Comparison of ENCODE assay signal across 13 cellular contexts in the genomic region with DNA sequence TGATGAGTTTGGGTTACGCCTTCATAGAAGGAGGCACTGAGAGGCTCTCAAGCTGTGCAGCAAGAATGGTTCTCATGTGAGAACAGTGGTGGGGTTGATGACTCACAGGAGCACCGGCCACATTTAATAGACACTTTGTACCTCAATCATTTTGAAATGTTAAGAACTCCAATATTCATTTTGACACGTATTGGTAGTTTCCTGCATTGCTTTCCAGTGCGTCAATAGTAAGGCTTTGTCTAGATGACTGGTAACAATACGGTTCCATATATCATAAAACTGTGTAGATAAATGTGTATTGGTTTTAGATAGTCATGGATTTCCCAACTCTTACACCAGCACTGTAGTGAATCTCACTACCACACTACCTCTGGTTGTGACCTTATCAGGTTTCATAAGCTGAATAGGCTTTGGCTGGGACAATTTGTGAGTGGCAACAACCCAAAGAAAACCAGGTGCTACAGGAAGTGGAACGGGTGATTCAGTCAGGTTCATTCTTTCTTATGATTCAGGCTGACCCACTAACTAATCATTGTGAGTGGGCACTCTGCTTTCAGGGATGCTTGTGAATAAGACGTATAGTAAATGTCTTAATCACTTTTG.
A peak's percentile ranks its signal among the peaks of the same experiment; 100 is the strongest.
DNase-seq lines count a peak whose midpoint lies in the region; ATAC-seq and TF ChIP-seq lines count a peak whose summit lies in the region.
"Had no signal": no experiment of that assay in that cellular context is flagged by ENCODE, and none has a peak within 500 bp of the region (broad histone marks: within the 10 kb centered on the region; RNA-seq: fewer than 3 reads in every experiment).

No MANE protein-coding gene starts in this region.

- H3K4me1 Mint-ChIP-seq in activated naive CD8-positive, alpha-beta T cell treated with anti-CD3 and anti-CD28 coated beads for 36 hours: no peaks in the 10 kb centered on the region
- no peaks in the 10 kb centered on the region for H3K4me1 Mint-ChIP-seq in naive thymus-derived CD4-positive, alpha-beta T cell
- no peaks in the 10 kb centered on the region for H3K4me1 Mint-ChIP-seq in CD4-positive, alpha-beta memory T cell
- H3K4me1 Mint-ChIP-seq: activated naive CD8-positive, alpha-beta T cell treated with anti-CD3 and anti-CD28 coated beads, Interleukin-2, amount 10 ng/mL, durations not matched to agents 7 days and 5 days; immature natural killer cell had no signal

- POLR2A ChIA-PET in naive thymus-derived CD4-positive, alpha-beta T cell (lab: Charles Lee): no interaction called here
- POLR2A ChIA-PET in CD4-positive, alpha-beta memory T cell (lab: Charles Lee; ENCODE audit: partially characterized antibody): no interaction called here

- H3K4me3 ChIP-seq in naive thymus-derived CD4-positive, alpha-beta T cell (ENCODE audit: low read length): no peak overlapping the region
- no peak overlapping the region for H3K4me3 ChIP-seq in tibial artery
- H3K4me3 ChIP-seq in CD4-positive, alpha-beta memory T cell (ENCODE audit: low read length in 2 of 2): no peak overlapping the region

- intact Hi-C loops in naive thymus-derived CD4-positive, alpha-beta T cell (cut with micrococcal nuclease): no loop called here
- intact Hi-C loops in tibial artery (cut with DNase I; ENCODE audit: low total_unique reads): no loop called here
- intact Hi-C loops in CD4-positive, alpha-beta memory T cell (cut with micrococcal nuclease): no loop called here

- H3K9me3 Mint-ChIP-seq in activated naive CD8-positive, alpha-beta T cell treated with anti-CD3 and anti-CD28 coated beads for 36 hours: no peaks in the 10 kb centered on the region
- peaks cover 0 to 2% (median 0%) of the 10 kb centered on the region in 11 donors for H3K9me3 Mint-ChIP-seq in naive thymus-derived CD4-positive, alpha-beta T cell
- H3K9me3 Mint-ChIP-seq in CD4-positive, alpha-beta memory T cell: peaks cover 0 to 3% (median 0%) of the 10 kb centered on the region in 8 donors
- H3K9me3 Mint-ChIP-seq: activated naive CD8-positive, alpha-beta T cell treated with anti-CD3 and anti-CD28 coated beads, Interleukin-2, amount 10 ng/mL, durations not matched to agents 7 days and 5 days; immature natural killer cell had no signal

- peak; percentile 60 for DNase-seq in Daoy (ENCODE audit: low read depth)
- DNase-seq in HK-2 (ENCODE audit: unreplicated experiment): peak; percentile 16
- peak; percentile 10 for DNase-seq in activated naive CD8-positive, alpha-beta T cell treated with anti-CD3 and anti-CD28 coated beads for 36 hours
- DNase-seq in naive thymus-derived CD4-positive, alpha-beta T cell: no peak
- DNase-seq in tibial artery: no peak
- DNase-seq in AML-193 (lab: John Stamatoyannopoulos, UW): no peak
- DNase-seq in CD4-positive, alpha-beta memory T cell: no peak
- no peak for DNase-seq in HuH-7 (ENCODE audit: low spot score)
- DNase-seq: activated naive CD8-positive, alpha-beta T cell treated with anti-CD3 and anti-CD28 coated beads, Interleukin-2, amount 10 ng/mL, durations not matched to agents 7 days and 5 days; DMS 273 treated with DMSO at 0.1 percent for 48 hours; effector memory CD8-positive, alpha-beta T cell; immature natural killer cell; MM.1S had no signal

- H3K4me3 Mint-ChIP-seq in activated naive CD8-positive, alpha-beta T cell treated with anti-CD3 and anti-CD28 coated beads for 36 hours: no peak overlapping the region
- no peak overlapping the region for H3K4me3 Mint-ChIP-seq in naive thymus-derived CD4-positive, alpha-beta T cell
- H3K4me3 Mint-ChIP-seq in CD4-positive, alpha-beta memory T cell: no peak overlapping the region
- H3K4me3 Mint-ChIP-seq: activated naive CD8-positive, alpha-beta T cell treated with anti-CD3 and anti-CD28 coated beads, Interleukin-2, amount 10 ng/mL, durations not matched to agents 7 days and 5 days; effector memory CD8-positive, alpha-beta T cell; immature natural killer cell had no signal

- H3K27ac ChIP-seq in naive thymus-derived CD4-positive, alpha-beta T cell (ENCODE audit: low read depth, low read length): no peak overlapping the region
- H3K27ac ChIP-seq in tibial artery: no peak overlapping the region
- no peak overlapping the region for H3K27ac ChIP-seq in CD4-positive, alpha-beta memory T cell (ENCODE audit: low read depth, low read length)

- no peak for TF ChIP-seq CTCF in tibial artery (IDR thresholded peaks at IDR 0.05)

- H3K9me3 ChIP-seq in naive thymus-derived CD4-positive, alpha-beta T cell (ENCODE audit: control insufficient read depth in 2 of 3, low read length in 3 of 3): no peaks in the 10 kb centered on the region
- H3K9me3 ChIP-seq in tibial artery: no peaks in the 10 kb centered on the region
- no peaks in the 10 kb centered on the region for H3K9me3 ChIP-seq in CD4-positive, alpha-beta memory T cell (ENCODE audit: control insufficient read depth in 1 of 2, low read length in 2 of 2)

- no peaks in the 10 kb centered on the region for H3K4me1 ChIP-seq in naive thymus-derived CD4-positive, alpha-beta T cell (ENCODE audit: control insufficient read depth in 2 of 2, insufficient read depth in 2 of 2, low read length in 2 of 2)
- H3K4me1 ChIP-seq in tibial artery: no peaks in the 10 kb centered on the region
- no peaks in the 10 kb centered on the region for H3K4me1 ChIP-seq in CD4-positive, alpha-beta memory T cell (ENCODE audit: insufficient read depth, low read length)

- CTCF ChIA-PET in naive thymus-derived CD4-positive, alpha-beta T cell (lab: Charles Lee): no interaction called here
- CTCF ChIA-PET in CD4-positive, alpha-beta memory T cell (lab: Charles Lee; ENCODE audit: partially characterized antibody): interaction anchor here (1.6 kb wide), 1 partner anchor 12 kb away, joined by 3 read pairs; no protein-coding TSS in a partner anchor

- no peaks in the 10 kb centered on the region for H3K27me3 Mint-ChIP-seq in activated naive CD8-positive, alpha-beta T cell treated with anti-CD3 and anti-CD28 coated beads for 36 hours
- H3K27me3 Mint-ChIP-seq in naive thymus-derived CD4-positive, alpha-beta T cell: peaks cover 0 to under 1% (median 0%) of the 10 kb centered on the region in 5 donors
- H3K27me3 Mint-ChIP-seq in CD4-positive, alpha-beta memory T cell: peaks cover under 1 to 2% of the 10 kb centered on the region in 2 donors
- H3K27me3 Mint-ChIP-seq: activated naive CD8-positive, alpha-beta T cell treated with anti-CD3 and anti-CD28 coated beads, Interleukin-2, amount 10 ng/mL, durations not matched to agents 7 days and 5 days had no signal

- H3K27ac Mint-ChIP-seq in activated naive CD8-positive, alpha-beta T cell treated with anti-CD3 and anti-CD28 coated beads for 36 hours: no peak overlapping the region
- no peak overlapping the region for H3K27ac Mint-ChIP-seq in naive thymus-derived CD4-positive, alpha-beta T cell
- no peak overlapping the region for H3K27ac Mint-ChIP-seq in CD4-positive, alpha-beta memory T cell
- H3K27ac Mint-ChIP-seq: activated naive CD8-positive, alpha-beta T cell treated with anti-CD3 and anti-CD28 coated beads, Interleukin-2, amount 10 ng/mL, durations not matched to agents 7 days and 5 days; effector memory CD8-positive, alpha-beta T cell; immature natural killer cell had no signal

- no peaks in the 10 kb centered on the region for H3K36me3 Mint-ChIP-seq in activated naive CD8-positive, alpha-beta T cell treated with anti-CD3 and anti-CD28 coated beads for 36 hours
- H3K36me3 Mint-ChIP-seq in naive thymus-derived CD4-positive, alpha-beta T cell: no peaks in the 10 kb centered on the region
- H3K36me3 Mint-ChIP-seq in CD4-positive, alpha-beta memory T cell: no peaks in the 10 kb centered on the region
- H3K36me3 Mint-ChIP-seq: activated naive CD8-positive, alpha-beta T cell treated with anti-CD3 and anti-CD28 coated beads, Interleukin-2, amount 10 ng/mL, durations not matched to agents 7 days and 5 days; immature natural killer cell had no signal

- H3K36me3 ChIP-seq in naive thymus-derived CD4-positive, alpha-beta T cell (ENCODE audit: control insufficient read depth in 2 of 3, insufficient read depth in 3 of 3, low read length in 3 of 3): no peaks in the 10 kb centered on the region
- no peaks in the 10 kb centered on the region for H3K36me3 ChIP-seq in tibial artery
- H3K36me3 ChIP-seq in CD4-positive, alpha-beta memory T cell (ENCODE audit: insufficient read depth, low read length): no peaks in the 10 kb centered on the region

- ATAC-seq in naive thymus-derived CD4-positive, alpha-beta T cell: peak; percentile 26
- ATAC-seq: effector memory CD8-positive, alpha-beta T cell had no signal

- H3K27me3 ChIP-seq in naive thymus-derived CD4-positive, alpha-beta T cell (ENCODE audit: control insufficient read depth in 2 of 2, insufficient read depth in 2 of 2, low read length in 2 of 2): no peaks in the 10 kb centered on the region
- H3K27me3 ChIP-seq in tibial artery: no peaks in the 10 kb centered on the region
- H3K27me3 ChIP-seq in CD4-positive, alpha-beta memory T cell (ENCODE audit: insufficient read depth, low read length): no peaks in the 10 kb centered on the region

Comparison
In these comparisons a context has a peak if more than half of its experiments do, and no peak if none do; other contexts are left out.
1. DNase-seq: peak in Daoy (single experiment), HK-2 (single experiment) and activated naive CD8-positive, alpha-beta T cell treated with anti-CD3 and anti-CD28 coated beads for 36 hours (single experiment); none in naive thymus-derived CD4-positive, alpha-beta T cell (0 of 9), tibial artery (0 of 2), AML-193 (0 of 2), CD4-positive, alpha-beta memory T cell (0 of 5) and HuH-7 (single experiment).